ENCODE assay signal across 9 cellular contexts in the genomic region with DNA sequence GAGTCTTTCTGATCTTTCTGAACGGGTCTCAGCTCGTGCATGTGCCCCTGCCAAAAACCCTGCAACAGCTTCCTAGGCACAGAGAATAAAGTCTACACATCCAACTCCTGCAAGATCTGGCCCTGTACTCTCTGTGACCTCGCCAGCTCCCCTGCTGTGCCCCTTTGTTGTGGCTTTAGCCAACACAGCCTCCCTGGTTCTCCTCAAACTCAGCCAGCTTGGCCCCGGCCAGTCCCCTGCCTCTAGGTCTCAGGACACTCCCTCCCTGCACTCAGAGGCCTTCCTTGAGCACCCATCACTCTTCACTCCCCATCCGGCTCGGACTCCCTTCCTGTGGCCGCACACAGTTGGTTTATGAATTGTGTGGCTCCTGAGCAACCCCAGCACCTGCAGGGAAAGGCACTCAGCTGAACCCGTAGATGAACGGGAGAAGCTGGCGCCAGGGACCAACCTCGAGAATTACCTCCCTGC. TPM values are rescaled to one million over a fixed set of nuclear protein-coding genes. Genes with fewer than 3 reads are reported as not detected.
DNase-seq lines count a peak whose midpoint lies in the region; ATAC-seq, FAIRE-seq and TF ChIP-seq lines count a peak whose summit lies in the region.
"Had no signal": no experiment of that assay in that cellular context is flagged by ENCODE, and none has a peak within 500 bp of the region (broad histone marks: within the 10 kb centered on the region; RNA-seq: fewer than 3 reads in every experiment).

No MANE protein-coding gene starts in this region.

- H3K36me3 ChIP-seq in CD8-positive, alpha-beta T cell (ENCODE audit: insufficient read depth, low read length), result no peaks in the 10 kb centered on the region
- H3K36me3 ChIP-seq in Karpas-422 (ENCODE audit: insufficient read depth, low read length), result no peaks in the 10 kb centered on the region

- H3K4me3 Mint-ChIP-seq in CD8-positive, alpha-beta T cell, result peak overlapping the region; percentile 83
- peak overlapping the region; percentile 58 for H3K4me3 Mint-ChIP-seq in MCF 10A (ENCODE audit: unreplicated experiment)
- H3K4me3 Mint-ChIP-seq in natural killer cell, result peak overlapping the region; percentile 26

- peaks cover 20% of the 10 kb centered on the region for H3K4me1 ChIP-seq in CD8-positive, alpha-beta T cell (ENCODE audit: insufficient read depth, low read length)
- peaks cover 9% of the 10 kb centered on the region for H3K4me1 ChIP-seq in Karpas-422 (ENCODE audit: low read length)

- H3K36me3 Mint-ChIP-seq in CD8-positive, alpha-beta T cell, result peaks cover 6% of the 10 kb centered on the region
- no peaks in the 10 kb centered on the region for H3K36me3 Mint-ChIP-seq in MCF 10A (ENCODE audit: insufficient read depth, unreplicated experiment)
- no peaks in the 10 kb centered on the region for H3K36me3 Mint-ChIP-seq in natural killer cell

- no peaks in the 10 kb centered on the region for H3K9me3 Mint-ChIP-seq in CD8-positive, alpha-beta T cell
- H3K9me3 Mint-ChIP-seq in MCF 10A (ENCODE audit: unreplicated experiment) (no peaks in the 10 kb centered on the region), natural killer cell (no peaks in the 10 kb centered on the region)

- no peak overlapping the region for H3K27ac Mint-ChIP-seq in CD8-positive, alpha-beta T cell
- H3K27ac Mint-ChIP-seq in MCF 10A (ENCODE audit: low read depth, unreplicated experiment) (no peak overlapping the region), natural killer cell (no peak overlapping the region)

- CTCF ChIA-PET in CD8-positive, alpha-beta T cell (lab: Charles Lee), result no interaction called here
- CTCF ChIA-PET in MCF 10A (lab: Yijun Ruan, JAX), result no interaction called here

- H2AFZ ChIP-seq in Karpas-422 (ENCODE audit: low read length), result no peak overlapping the region

- TF ChIP-seq CTCF in CD8-positive, alpha-beta T cell (IDR thresholded peaks at IDR 0.05), result no peak
- TF ChIP-seq CTCF in MCF 10A (IDR thresholded peaks at IDR 0.05; ENCODE audit: unreplicated experiment) (no peak), natural killer cell (IDR thresholded peaks at IDR 0.05) (no peak), D721Med (IDR thresholded peaks at IDR 0.05; ENCODE audit: insufficient read depth, missing control alignments) (no peak)

- H3K9me3 ChIP-seq in CD8-positive, alpha-beta T cell (ENCODE audit: low read length), result no peaks in the 10 kb centered on the region
- H3K9me3 ChIP-seq in Karpas-422 (ENCODE audit: low read length), result no peaks in the 10 kb centered on the region

- no peak overlapping the region for H3K27ac ChIP-seq in CD8-positive, alpha-beta T cell (ENCODE audit: low read depth, low read length)
- H3K27ac ChIP-seq in Karpas-422 (ENCODE audit: low read length), result no peak overlapping the region

- no peaks in the 10 kb centered on the region for H3K9me2 ChIP-seq in Karpas-422 (replicated peaks; ENCODE audit: insufficient read depth, low read length)

- intact Hi-C loops in CD8-positive, alpha-beta T cell (cut with DNase I, micrococcal nuclease), result loop anchor here in 1 of 2 experiments (10.0 kb wide), 1 partner anchor 767 kb away; no protein-coding TSS in a partner anchor
- intact Hi-C loops in MCF 10A (cut with micrococcal nuclease), result no loop called here
- intact Hi-C loops in natural killer cell (cut with micrococcal nuclease), result no loop called here

- no peak for FAIRE-seq in D721Med (lab: Jason Lieb, UNC)

- no TSS peak for BruUV-seq in MCF 10A (replicated peaks; lab: Mats Ljungman, UMichigan)

- POLR2A ChIA-PET in CD8-positive, alpha-beta T cell (lab: Charles Lee), result interaction anchor here (0.7 to 2.9 kb wide), 2 partner anchors 17 to 924 kb away, joined by 5 to 32 read pairs; partner anchors contain the start of genes NDUFAF8 and TEPSIN
- POLR2A ChIA-PET in MCF 10A (lab: Yijun Ruan, JAX), result interaction anchor here (0.6 to 1.8 kb wide), 3 partner anchors 14 to 105 kb away, joined by 3 to 5 read pairs (median 3); partner anchors contain the start of genes NDUFAF8 and TEPSIN

- H3K27me3 Mint-ChIP-seq in CD8-positive, alpha-beta T cell (ENCODE audit: low read depth), result no peaks in the 10 kb centered on the region
- H3K27me3 Mint-ChIP-seq in MCF 10A (ENCODE audit: insufficient read depth, unreplicated experiment) (no peaks in the 10 kb centered on the region), natural killer cell (ENCODE audit: low read depth in 2 of 2) (no peaks in the 10 kb centered on the region)

- H3K4me1 Mint-ChIP-seq in CD8-positive, alpha-beta T cell (ENCODE audit: low read depth), result peaks cover 15% of the 10 kb centered on the region
- H3K4me1 Mint-ChIP-seq in MCF 10A (ENCODE audit: insufficient read depth, unreplicated experiment) (peaks cover 12% of the 10 kb centered on the region), natural killer cell (peaks cover 13 to 18% of the 10 kb centered on the region in 2 donors)

- no peaks in the 10 kb centered on the region for H4K20me1 ChIP-seq in Karpas-422 (ENCODE audit: insufficient read depth, low read depth, low read length)

- H3K27me3 ChIP-seq in CD8-positive, alpha-beta T cell (ENCODE audit: insufficient read depth, low read length), result no peaks in the 10 kb centered on the region
- H3K27me3 ChIP-seq in Karpas-422 (ENCODE audit: low read length), result no peaks in the 10 kb centered on the region

- peak overlapping the region; percentile 81; the same call in 1 of the 2 replicates for H3K9ac ChIP-seq in Karpas-422 (ENCODE audit: low read length)

- H3K79me2 ChIP-seq in Karpas-422 (ENCODE audit: low read length), result peaks cover 4% of the 10 kb centered on the region; the same call in 1 of the 2 replicates

- ATAC-seq in CD8-positive, alpha-beta T cell, result no peak
- no peak for ATAC-seq in natural killer cell

- no peak overlapping the region for H3K4me3 ChIP-seq in CD8-positive, alpha-beta T cell (ENCODE audit: low read depth, low read length)
- peak overlapping the region; percentile 94; the same call in 1 of the 2 replicates for H3K4me3 ChIP-seq in Karpas-422 (ENCODE audit: low read length)

- peak in 1 of 7 experiments; percentile 12 for DNase-seq in CD8-positive, alpha-beta T cell
- DNase-seq in Karpas-422 (no peak), MCF 10A (ENCODE audit: unreplicated experiment) (no peak), natural killer cell (no peak), D721Med (ENCODE audit: insufficient read length, low spot score) (no peak), occipital lobe (lab: John Stamatoyannopoulos, UW) (no peak), DMS153 treated with DMSO at 0.1 percent for 48 hours (lab: John Stamatoyannopoulos, UW; ENCODE audit: unreplicated experiment) (no peak), foreskin melanocyte (no peak)
- DNase-seq: Kasumi-1 had no signal

- peak overlapping the region; percentile 92 for H3K4me2 ChIP-seq in Karpas-422 (ENCODE audit: low read depth, low read length, poor library complexity, severe bottlenecking)

RNA-seq across cellular contexts. Expression of gene CEP131, which starts 1.4 kb away (rescaled TPM):
- total RNA-seq in CD8-positive, alpha-beta T cell, result 10 to 100 TPM in 1 of 2 experiments, 1 to 10 TPM in 1; 8.5 to 10.3 TPM
- 5.1 and 23.6 TPM in 2 replicates for total RNA-seq in Karpas-422 (2014; rRNA removed; shearing (Covaris generic); ENCODE audit: low replicate concordance)
- 8.0 and 9.5 TPM in 2 replicates for total RNA-seq in MCF 10A (2022)
- 10 to 100 TPM in 2 of 3 donors, 1 to 10 TPM in 1; 9.9 to 11.4 (median 10.0) TPM for total RNA-seq in natural killer cell
- total RNA-seq in occipital lobe, result 10.5 TPM

RNA-seq across cellular contexts. Expression of gene TEPSIN, which starts 17.4 kb away (rescaled TPM):
- total RNA-seq in CD8-positive, alpha-beta T cell, result 10 to 100 TPM; 81.4 to 88.8 TPM
- 14.5 and 36.6 TPM in 2 replicates for total RNA-seq in Karpas-422 (2014; rRNA removed; shearing (Covaris generic); ENCODE audit: low replicate concordance)
- total RNA-seq in MCF 10A (2022) (23.4 and 27.4 TPM in 2 replicates), natural killer cell (100 to 1,000 TPM in 2 of 3 donors, 10 to 100 TPM in 1; 89.8 to 137 (median 126) TPM), occipital lobe (8.1 TPM)

RNA-seq across cellular contexts. Expression of gene NDUFAF8, which starts 17.7 kb away (rescaled TPM):
- 10 to 100 TPM; 40.6 to 50.9 TPM for total RNA-seq in CD8-positive, alpha-beta T cell
- total RNA-seq in Karpas-422 (2014; rRNA removed; shearing (Covaris generic); ENCODE audit: low replicate concordance), result 34.7 and 81.5 TPM in 2 replicates
- 95.0 and 95.3 TPM in 2 replicates for total RNA-seq in MCF 10A (2022)
- 10 to 100 TPM; 28.6 to 36.4 (median 34.9) TPM for total RNA-seq in natural killer cell
- 7.8 TPM for total RNA-seq in occipital lobe

RNA-seq across cellular contexts. Expression of gene AATK, which starts 55.4 kb away (rescaled TPM):
- total RNA-seq in CD8-positive, alpha-beta T cell, result under 1 TPM; 0.30 to 0.72 TPM
- total RNA-seq in Karpas-422 (2014; rRNA removed; shearing (Covaris generic); ENCODE audit: low replicate concordance), result not detected in 2 replicates
- total RNA-seq in MCF 10A (2022) (0.59 and 1.4 TPM in 2 replicates), natural killer cell (10 to 100 TPM in 2 of 3 donors, 1 to 10 TPM in 1; 8.5 to 13.7 (median 10.4) TPM), occipital lobe (10.1 TPM)

RNA-seq across cellular contexts. Expression of gene PVALEF, which starts 56.1 kb away (rescaled TPM):
- not detected for total RNA-seq in CD8-positive, alpha-beta T cell
- total RNA-seq in Karpas-422 (2014; rRNA removed; shearing (Covaris generic); ENCODE audit: low replicate concordance), result not detected in 2 replicates
- total RNA-seq in MCF 10A (2022), result not detected in 2 replicates
- not detected for total RNA-seq in natural killer cell
- total RNA-seq in occipital lobe, result not detected

Comparison
In these comparisons a context has a peak if more than half of its experiments do, and no peak if none do; other contexts are left out.
1. H3K4me3 Mint-ChIP-seq: peak in every context shown above with its lines; median percentile 83 in CD8-positive, alpha-beta T cell; 58 in MCF 10A; 26 in natural killer cell.